In the genomic region with DNA sequence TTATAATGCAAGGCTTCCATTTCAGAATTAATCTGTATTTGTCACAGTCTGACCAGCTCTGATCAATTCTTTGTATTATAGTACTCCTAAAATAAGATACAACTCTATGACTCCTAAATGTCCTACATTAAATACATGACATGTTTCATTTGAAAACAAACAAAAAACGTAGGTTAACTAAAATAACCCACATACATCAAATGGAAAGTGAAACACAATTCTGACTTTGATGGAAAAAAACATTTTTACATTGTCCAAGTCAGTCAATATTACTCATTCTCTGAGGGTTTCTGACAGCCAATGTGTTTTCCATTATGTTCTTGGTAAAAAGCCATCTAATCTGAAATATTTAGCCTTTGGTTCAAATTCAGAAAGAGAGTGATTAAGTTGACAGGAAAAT, we compare ENCODE assay signal across 11 cellular contexts. TPM values are rescaled to one million over a fixed set of nuclear protein-coding genes. Genes with fewer than 3 reads are reported as not detected.
DNase-seq lines count a peak whose midpoint lies in the region; ATAC-seq, FAIRE-seq and TF ChIP-seq lines count a peak whose summit lies in the region.
"Had no signal": no experiment of that assay in that cellular context is flagged by ENCODE, and none has a peak within 500 bp of the region (broad histone marks: within the 10 kb centered on the region; RNA-seq: fewer than 3 reads in every experiment).

No MANE protein-coding gene starts in this region.

- H3K4me3 ChIP-seq in small intestine (ENCODE audit: low read depth in 1 of 2, low read length in 2 of 2) (no peak overlapping the region), thyroid gland (replicated peaks in 1 of 3) (no peak overlapping the region)
- H3K4me3 ChIP-seq: SJSA1 had no signal

- H3K4me1 ChIP-seq in small intestine (ENCODE audit: control insufficient read depth in 2 of 2, insufficient read depth in 1 of 2, low read depth in 1 of 2, low read length in 1 of 2) = peaks cover 4 to 13% of the 10 kb centered on the region in 2 donors
- H3K4me1 ChIP-seq in thyroid gland = peaks cover 14 to 20% of the 10 kb centered on the region in 2 donors
- H3K4me1 ChIP-seq: SJSA1 had no signal

- peaks cover 4 to 10% of the 10 kb centered on the region in 2 donors for H3K36me3 ChIP-seq in small intestine (ENCODE audit: control insufficient read depth in 2 of 2, insufficient read depth in 2 of 2, low read length in 2 of 2)
- H3K36me3 ChIP-seq in thyroid gland = no peaks in the 10 kb centered on the region

- H3K27me3 ChIP-seq in small intestine (ENCODE audit: control insufficient read depth in 2 of 2, insufficient read depth in 2 of 2, low read length in 2 of 2) (no peaks in the 10 kb centered on the region), thyroid gland (no peaks in the 10 kb centered on the region)
- H3K27me3 ChIP-seq: foreskin keratinocyte, SJSA1 had no signal

- DNase-seq in H54 (ENCODE audit: insufficient read length, low spot score) (no peak), T-helper 17 cell (no peak), memory B cell (ENCODE audit: low spot score in 2 of 2) (no peak), small intestine (no peak), thyroid gland (no peak), nucleus accumbens (lab: John Stamatoyannopoulos, UW) (no peak)
- DNase-seq: DMS53, foreskin keratinocyte, posterior cingulate gyrus had no signal

- H3K4me3 Mint-ChIP-seq in T-helper 17 cell (no peak overlapping the region), memory B cell (no peak overlapping the region)

- TF ChIP-seq POLR2A in H54 (IDR thresholded peaks at IDR 0.05; ENCODE audit: low read depth, low read length) (no peak), thyroid gland (IDR thresholded peaks at IDR 0.05) (no peak)

- no peak for TF ChIP-seq CTCF in thyroid gland (IDR thresholded peaks at IDR 0.05)

- intact Hi-C loops in thyroid gland (cut with DNase I) = no loop called here

- H3K9me3 ChIP-seq in T-helper 17 cell (ENCODE audit: control insufficient read depth, low read length, poor library complexity, severe bottlenecking) (no peaks in the 10 kb centered on the region), small intestine (ENCODE audit: control insufficient read depth, low read depth) (no peaks in the 10 kb centered on the region), thyroid gland (no peaks in the 10 kb centered on the region)
- H3K9me3 ChIP-seq: SJSA1 had no signal

- H3K9me3 Mint-ChIP-seq in memory B cell = no peaks in the 10 kb centered on the region

- FAIRE-seq in H54 (lab: Jason Lieb, UNC) (peak; percentile 65), small intestine (lab: Jason Lieb, UNC) (no peak)

- ATAC-seq in GM18520 (IDR thresholded peaks at IDR 0.05; ENCODE audit: unreplicated experiment) (peak; percentile 53), T-helper 17 cell (peak; percentile 32), memory B cell (ENCODE audit: low read depth) (no peak)
- ATAC-seq: foreskin keratinocyte had no signal

- peaks cover 34% of the 10 kb centered on the region for H3K4me1 Mint-ChIP-seq in T-helper 17 cell
- peaks cover 27% of the 10 kb centered on the region for H3K4me1 Mint-ChIP-seq in memory B cell

- 20 to 40% (median 26%) methylated on average over 1 of the region's 1 CpG for WGBS in small intestine, 3 donors
- 51 to 75% methylated on average over 1 of the region's 1 CpG for WGBS in thyroid gland, 2 donors

- peaks cover 7% of the 10 kb centered on the region for H3K36me3 Mint-ChIP-seq in T-helper 17 cell (ENCODE audit: low read depth)
- H3K36me3 Mint-ChIP-seq in memory B cell = peaks cover 11% of the 10 kb centered on the region

- H3K27me3 Mint-ChIP-seq in T-helper 17 cell (no peaks in the 10 kb centered on the region), memory B cell (no peaks in the 10 kb centered on the region)

- H3K27ac Mint-ChIP-seq in T-helper 17 cell (peak overlapping the region; percentile 16), memory B cell (peak overlapping the region; percentile 50)

- H3K27ac ChIP-seq in small intestine (ENCODE audit: low read depth in 1 of 2, low read length in 1 of 2) = no peak overlapping the region
- no peak overlapping the region for H3K27ac ChIP-seq in thyroid gland
- H3K27ac ChIP-seq: foreskin keratinocyte, SJSA1 had no signal

RNA-seq across cellular contexts. Expression of gene HMGCS1, which starts 8.7 kb away (rescaled TPM):
- 10 to 100 TPM; 71.1 to 97.5 TPM for total RNA-seq in T-helper 17 cell
- 10 to 100 TPM; 46.7 to 84.5 (median 58.6) TPM for polyA plus RNA-seq in small intestine
- 10 to 100 TPM; 33.5 to 58.7 (median 44.1) TPM for total RNA-seq in thyroid gland
